In the genomic region with DNA sequence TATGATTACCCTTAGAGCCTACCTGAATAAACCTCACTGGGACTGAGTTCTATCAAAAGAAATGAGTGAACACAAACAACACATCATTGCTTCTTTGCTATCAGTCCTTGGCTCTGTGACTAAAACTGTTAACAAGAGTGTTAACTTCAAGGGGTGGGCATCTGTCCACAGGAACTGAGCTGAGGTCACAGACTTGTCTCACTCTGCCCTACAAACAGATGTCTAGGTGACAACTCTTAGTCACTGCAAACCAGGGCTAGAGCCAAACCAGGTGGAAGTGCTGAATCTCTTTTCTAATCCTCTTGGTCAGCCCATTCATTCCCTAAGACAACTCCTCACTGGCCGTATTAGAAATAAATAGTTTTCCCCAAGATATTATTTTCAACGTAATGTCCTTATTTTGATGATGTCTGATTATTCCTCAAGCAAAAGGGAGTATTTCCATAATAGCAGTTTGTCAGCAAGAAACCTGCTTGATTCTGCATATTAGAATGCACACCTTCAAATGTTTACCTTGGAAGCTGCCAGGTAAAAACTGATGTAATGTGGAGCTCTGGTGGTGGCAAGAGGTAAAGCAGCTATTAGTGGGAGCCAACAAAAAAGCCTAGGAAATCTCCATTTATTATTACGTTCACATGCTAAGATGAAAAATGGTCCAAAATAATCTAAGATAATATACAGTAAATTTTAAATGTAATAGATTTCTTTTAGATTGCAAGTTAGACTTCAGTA, we compare ENCODE assay signal across 10 cellular contexts. TPM values are rescaled to one million over a fixed set of nuclear protein-coding genes. Genes with fewer than 3 reads are reported as not detected.
DNase-seq lines count a peak whose midpoint lies in the region; ATAC-seq and TF ChIP-seq lines count a peak whose summit lies in the region.
"Had no signal": no experiment of that assay in that cellular context is flagged by ENCODE, and none has a peak within 500 bp of the region (broad histone marks: within the 10 kb centered on the region; RNA-seq: fewer than 3 reads in every experiment).

No MANE protein-coding gene starts in this region.

- H3K4me1 ChIP-seq in smooth muscle cell (ENCODE audit: low read depth), result no peaks in the 10 kb centered on the region

- no peaks in the 10 kb centered on the region for H3K36me3 ChIP-seq in smooth muscle cell (ENCODE audit: low read depth)

- H3K79me2 ChIP-seq in smooth muscle cell (ENCODE audit: low read depth), result no peaks in the 10 kb centered on the region

- DNase-seq in NCI-H510A treated with DMSO at 0.1 percent for 48 hours (lab: John Stamatoyannopoulos, UW) (peak; percentile 52), NCI-H510A (lab: John Stamatoyannopoulos, UW) (no peak), NAMALWA (ENCODE audit: low spot score) (peak; percentile 34), dorsolateral prefrontal cortex (no peak), smooth muscle cell (lab: John Stamatoyannopoulos, UW; ENCODE audit: unreplicated experiment) (no peak), lower leg skin (ENCODE audit: low spot score in 2 of 2) (no peak), ACHN (no peak)
- DNase-seq: DMS79 treated with DMSO at 0.1 percent for 48 hours; naive thymus-derived CD8-positive, alpha-beta T cell had no signal

- no peaks in the 10 kb centered on the region for H3F3A ChIP-seq in smooth muscle cell (ENCODE audit: low read depth)

- H3K4me3 ChIP-seq in dorsolateral prefrontal cortex (no peak overlapping the region), smooth muscle cell (no peak overlapping the region), lower leg skin (ENCODE audit: low read depth, poor library complexity, severe bottlenecking) (no peak overlapping the region)

- intact Hi-C loops in dorsolateral prefrontal cortex (cut with DNase I), result no loop called here
- intact Hi-C loops in lower leg skin (cut with DNase I; ENCODE audit: low total_unique reads), result no loop called here

- no peaks in the 10 kb centered on the region for H4K20me1 ChIP-seq in smooth muscle cell (ENCODE audit: low read depth)

- 66% methylated on average over 3 of the region's 3 CpGs for WGBS in smooth muscle cell (ENCODE audit: low lambda C conversion rate)
- whole genome bisulfite sequencing in lower leg skin, 2 donors, result 49 to 54% methylated on average over 3 of the region's 3 CpGs

- no peak overlapping the region for H2AFZ ChIP-seq in smooth muscle cell (ENCODE audit: low read depth)

- no peak for ATAC-seq in HG02798 (IDR thresholded peaks at IDR 0.05; ENCODE audit: poor library complexity, unreplicated experiment)
- ATAC-seq: naive thymus-derived CD8-positive, alpha-beta T cell had no signal

- H3K27ac ChIP-seq in dorsolateral prefrontal cortex (no peak overlapping the region), smooth muscle cell (ENCODE audit: low read depth) (no peak overlapping the region)

- H3K27me3 ChIP-seq in dorsolateral prefrontal cortex, result peaks cover 0 to 37% (median 19%) of the 10 kb centered on the region in 45 donors
- peaks cover 32% of the 10 kb centered on the region for H3K27me3 ChIP-seq in smooth muscle cell (ENCODE audit: low read depth)

- H3K9me3 ChIP-seq in smooth muscle cell (replicated peaks; ENCODE audit: low read depth), result no peaks in the 10 kb centered on the region

- in situ Hi-C loops in ACHN (cut with HindIII; ENCODE audit: low pct_ligation_motif_present, low pct_unique_long_range_greater_than_20kb, low sequenced_read_pairs), result no loop called here

- no peak for TF ChIP-seq POLR2A in lower leg skin (IDR thresholded peaks at IDR 0.05)

- TF ChIP-seq CTCF in dorsolateral prefrontal cortex (IDR thresholded peaks at IDR 0.05 in 54 of 56, conservative IDR thresholded peaks at IDR 0.05 in 2 of 56; ENCODE audit: low read depth in 1 of 56, partially characterized antibody in 56 of 56), result peak in 38 of 56 donors; percentile 9 to 50 (median 28)
- TF ChIP-seq CTCF in smooth muscle cell (IDR thresholded peaks at IDR 0.05; ENCODE audit: borderline replicate concordance, insufficient read depth, poor library complexity, severe bottlenecking), result peak; percentile 44
- TF ChIP-seq CTCF in lower leg skin (IDR thresholded peaks at IDR 0.05), result no peak

- no peak overlapping the region for H3K4me2 ChIP-seq in smooth muscle cell

- H3K9ac ChIP-seq in smooth muscle cell (ENCODE audit: low read depth), result no peak overlapping the region

RNA-seq across cellular contexts. Expression of a gene that starts 4.0 kb away (rescaled TPM):
- total RNA-seq in dorsolateral prefrontal cortex (10 to 100 TPM in 5 of 120 experiments, 1 to 10 TPM in 115; 1.2 to 11.1 (median 4.9) TPM), smooth muscle cell (4.7 and 16.7 TPM in 2 replicates), lower leg skin (1 to 10 TPM in 2 of 4 donors, under 1 TPM in 2; 0.42 to 2.4 (median 1.5) TPM)
- 2.8 and 2.9 TPM in 2 replicates for polyA plus RNA-seq in smooth muscle cell
- polyA plus RNA-seq: naive thymus-derived CD8-positive, alpha-beta T cell had no signal

Comparison
In these comparisons a context has a peak if more than half of its experiments do, and no peak if none do; other contexts are left out.
1. DNase-seq: peak in NCI-H510A treated with DMSO at 0.1 percent for 48 hours (single experiment) and NAMALWA (single experiment); none in NCI-H510A (single experiment), dorsolateral prefrontal cortex (0 of 10), smooth muscle cell (single experiment), lower leg skin (0 of 2) and ACHN (single experiment).
2. CTCF ChIP-seq: peak in dorsolateral prefrontal cortex (38 of 56) and smooth muscle cell (single experiment); none in lower leg skin (0 of 3).